Comparison of ENCODE assay signal across 1 cellular context in genomic region chr11:84580338-84580737, GRCh38.
TF ChIP-seq lines count a peak whose summit lies in the region.

No MANE protein-coding gene starts in this region.

TF ChIP-seq in GM23338, 12 proteins besides CTCF, POLR2A, EP300 and RAD21 (continued from another document):
- no peak for TF ChIP-seq ZNF462 (CRISPR knock-in tag; IDR thresholded peaks at IDR 0.05)
- TF ChIP-seq ZNF114 (CRISPR knock-in tag; IDR thresholded peaks at IDR 0.05) = no peak
- no peak for TF ChIP-seq POLR2AphosphoS5 (IDR thresholded peaks at IDR 0.05; ENCODE audit: low read depth)
- no peak for TF ChIP-seq JUNB (IDR thresholded peaks at IDR 0.05; ENCODE audit: unreplicated experiment)
- no peak for TF ChIP-seq EZH2phosphoT487 (IDR thresholded peaks at IDR 0.05; ENCODE audit: unreplicated experiment)
TF ChIP-seq in GM23338: peak in this region for 0.
